In the genomic region with DNA sequence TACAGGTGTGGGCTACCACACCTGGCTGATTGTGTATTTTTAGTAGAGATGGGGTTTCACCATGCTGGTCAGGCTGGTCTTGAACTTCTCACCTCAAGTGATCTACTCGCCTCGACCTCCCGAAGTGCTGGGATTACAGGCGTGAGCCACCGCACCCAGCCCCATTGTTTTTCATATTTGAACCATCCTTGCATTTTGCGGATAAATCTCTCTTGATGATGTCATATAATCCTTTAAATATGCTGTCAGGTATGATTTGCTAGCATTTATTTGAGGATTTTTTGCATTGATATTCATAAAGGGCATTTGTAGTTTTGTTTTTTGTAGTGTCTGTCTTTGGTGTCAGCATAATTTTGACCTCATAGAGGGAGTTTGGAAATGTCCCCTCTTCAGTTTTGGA, we compare ENCODE assay signal across 1 cellular context.
A peak's percentile ranks its signal among the peaks of the same experiment; 100 is the strongest.
TF ChIP-seq lines count a peak whose summit lies in the region.

No MANE protein-coding gene starts in this region.

TF ChIP-seq in K562, 482 proteins besides CTCF, POLR2A, EP300 and RAD21:
- TF ChIP-seq ZNF324 (CRISPR knock-in tag; IDR thresholded peaks at IDR 0.05) (peak; percentile 56; the same call in 1 of the 2 replicates), ATF3 (IDR thresholded peaks at IDR 0.05) (peak; percentile 31; the same call in 1 of the 2 replicates), ATF3 (CRISPR knock-in tag; conservative IDR thresholded peaks at IDR 0.05) (no peak), NFE2L1 (tag; IDR thresholded peaks at IDR 0.05; ENCODE audit: borderline replicate concordance, low read depth) (no peak), GTF2E2 (tag; IDR thresholded peaks at IDR 0.05) (no peak), EP400 (IDR thresholded peaks at IDR 0.05) (no peak), HMGN3 (IDR thresholded peaks at IDR 0.05; ENCODE audit: borderline replicate concordance, extremely low read depth, insufficient read length, low read depth, low read length) (no peak), FOXJ2 (tag; IDR thresholded peaks at IDR 0.05) (no peak), FOXA3 (CRISPR knock-in tag; conservative IDR thresholded peaks at IDR 0.05 in 1 of 2, IDR thresholded peaks at IDR 0.05 in 1 of 2) (no peak), GATA2 (CRISPR knock-in tag; IDR thresholded peaks at IDR 0.05) (no peak), NFE2 (IDR thresholded peaks at IDR 0.05; ENCODE audit: low read depth) (no peak)
- TF ChIP-seq, protein P1, sequence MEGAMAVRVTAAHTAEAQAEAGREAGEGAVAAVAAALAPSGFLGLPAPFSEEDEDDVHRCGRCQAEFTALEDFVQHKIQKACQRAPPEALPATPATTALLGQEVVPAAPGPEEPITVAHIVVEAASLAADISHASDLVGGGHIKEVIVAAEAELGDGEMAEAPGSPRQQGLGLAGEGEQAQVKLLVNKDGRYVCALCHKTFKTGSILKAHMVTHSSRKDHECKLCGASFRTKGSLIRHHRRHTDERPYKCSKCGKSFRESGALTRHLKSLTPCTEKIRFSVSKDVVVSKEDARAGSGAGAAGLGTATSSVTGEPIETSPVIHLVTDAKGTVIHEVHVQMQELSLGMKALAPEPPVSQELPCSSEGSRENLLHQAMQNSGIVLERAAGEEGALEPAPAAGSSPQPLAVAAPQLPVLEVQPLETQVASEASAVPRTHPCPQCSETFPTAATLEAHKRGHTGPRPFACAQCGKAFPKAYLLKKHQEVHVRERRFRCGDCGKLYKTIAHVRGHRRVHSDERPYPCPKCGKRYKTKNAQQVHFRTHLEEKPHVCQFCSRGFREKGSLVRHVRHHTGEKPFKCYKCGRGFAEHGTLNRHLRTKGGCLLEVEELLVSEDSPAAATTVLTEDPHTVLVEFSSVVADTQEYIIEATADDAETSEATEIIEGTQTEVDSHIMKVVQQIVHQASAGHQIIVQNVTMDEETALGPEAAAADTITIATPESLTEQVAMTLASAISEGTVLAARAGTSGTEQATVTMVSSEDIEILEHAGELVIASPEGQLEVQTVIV (CRISPR knock-in tag; IDR thresholded peaks at IDR 0.05; ENCODE audit: borderline replicate concordance), result no peak
- TF ChIP-seq, protein P2, sequence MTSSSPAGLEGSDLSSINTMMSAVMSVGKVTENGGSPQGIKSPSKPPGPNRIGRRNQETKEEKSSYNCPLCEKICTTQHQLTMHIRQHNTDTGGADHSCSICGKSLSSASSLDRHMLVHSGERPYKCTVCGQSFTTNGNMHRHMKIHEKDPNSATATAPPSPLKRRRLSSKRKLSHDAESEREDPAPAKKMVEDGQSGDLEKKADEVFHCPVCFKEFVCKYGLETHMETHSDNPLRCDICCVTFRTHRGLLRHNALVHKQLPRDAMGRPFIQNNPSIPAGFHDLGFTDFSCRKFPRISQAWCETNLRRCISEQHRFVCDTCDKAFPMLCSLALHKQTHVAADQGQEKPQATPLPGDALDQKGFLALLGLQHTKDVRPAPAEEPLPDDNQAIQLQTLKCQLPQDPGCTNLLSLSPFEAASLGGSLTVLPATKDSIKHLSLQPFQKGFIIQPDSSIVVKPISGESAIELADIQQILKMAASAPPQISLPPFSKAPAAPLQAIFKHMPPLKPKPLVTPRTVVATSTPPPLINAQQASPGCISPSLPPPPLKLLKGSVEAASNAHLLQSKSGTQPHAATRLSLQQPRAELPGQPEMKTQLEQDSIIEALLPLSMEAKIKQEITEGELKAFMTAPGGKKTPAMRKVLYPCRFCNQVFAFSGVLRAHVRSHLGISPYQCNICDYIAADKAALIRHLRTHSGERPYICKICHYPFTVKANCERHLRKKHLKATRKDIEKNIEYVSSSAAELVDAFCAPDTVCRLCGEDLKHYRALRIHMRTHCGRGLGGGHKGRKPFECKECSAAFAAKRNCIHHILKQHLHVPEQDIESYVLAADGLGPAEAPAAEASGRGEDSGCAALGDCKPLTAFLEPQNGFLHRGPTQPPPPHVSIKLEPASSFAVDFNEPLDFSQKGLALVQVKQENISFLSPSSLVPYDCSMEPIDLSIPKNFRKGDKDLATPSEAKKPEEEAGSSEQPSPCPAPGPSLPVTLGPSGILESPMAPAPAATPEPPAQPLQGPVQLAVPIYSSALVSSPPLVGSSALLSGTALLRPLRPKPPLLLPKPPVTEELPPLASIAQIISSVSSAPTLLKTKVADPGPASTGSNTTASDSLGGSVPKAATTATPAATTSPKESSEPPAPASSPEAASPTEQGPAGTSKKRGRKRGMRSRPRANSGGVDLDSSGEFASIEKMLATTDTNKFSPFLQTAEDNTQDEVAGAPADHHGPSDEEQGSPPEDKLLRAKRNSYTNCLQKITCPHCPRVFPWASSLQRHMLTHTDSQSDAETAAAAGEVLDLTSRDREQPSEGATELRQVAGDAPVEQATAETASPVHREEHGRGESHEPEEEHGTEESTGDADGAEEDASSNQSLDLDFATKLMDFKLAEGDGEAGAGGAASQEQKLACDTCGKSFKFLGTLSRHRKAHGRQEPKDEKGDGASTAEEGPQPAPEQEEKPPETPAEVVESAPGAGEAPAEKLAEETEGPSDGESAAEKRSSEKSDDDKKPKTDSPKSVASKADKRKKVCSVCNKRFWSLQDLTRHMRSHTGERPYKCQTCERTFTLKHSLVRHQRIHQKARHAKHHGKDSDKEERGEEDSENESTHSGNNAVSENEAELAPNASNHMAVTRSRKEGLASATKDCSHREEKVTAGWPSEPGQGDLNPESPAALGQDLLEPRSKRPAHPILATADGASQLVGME (CRISPR knock-in tag; IDR thresholded peaks at IDR 0.05), result no peak
